23 cellular contexts compared by ENCODE assay signal in genomic region chr12:46579474-46579873, GRCh38.
"Had no signal": no experiment of that assay in that cellular context is flagged by ENCODE, and none has a peak within 500 bp of the region (broad histone marks: within the 10 kb centered on the region; RNA-seq: fewer than 3 reads in every experiment).

No MANE protein-coding gene starts in this region.

- H3K4me1 ChIP-seq: foreskin keratinocyte had no signal

- H3K4me3 Mint-ChIP-seq: activated B cell treated with CpG ODN at 0.5 μM for 24 hours; activated CD8-positive, alpha-beta T cell treated with anti-CD3 and anti-CD28 coated beads for 36 hours; activated naive CD4-positive, alpha-beta T cell treated with anti-CD3 and anti-CD28 coated beads for 36 hours; activated T-cell treated with anti-CD3 and anti-CD28 coated beads, Interleukin-2, amount 50 U/mL, for 4 hours; brain; dendritic cell treated with granulocyte-macrophage colony-stimulating factor and Interleukin-4, amounts not matched to agents 40 ng/mL and 50 ng/mL, for 4 days; nephron progenitor cell; stimulated activated naive B cell treated with anti-CD40 and anti-IgM and Interleukin-4, amounts not matched to agents 10 μg/mL and 1 μg/mL and 100 μg/mL, for 72 hours; T-helper 2 cell treated with Interferon-gamma antibody and Interleukin-4, amounts not matched to agents 5 μg/mL and 100 μg/mL, for 36 hours had no signal

- H3K4me3 ChIP-seq: lung had no signal

- H3K27ac Mint-ChIP-seq: activated B cell treated with CpG ODN at 0.5 μM for 24 hours; activated CD8-positive, alpha-beta T cell treated with anti-CD3 and anti-CD28 coated beads for 36 hours; activated naive CD4-positive, alpha-beta T cell treated with anti-CD3 and anti-CD28 coated beads for 36 hours; brain; dendritic cell treated with granulocyte-macrophage colony-stimulating factor and Interleukin-4, amounts not matched to agents 40 ng/mL and 50 ng/mL, for 4 days; progenitor cell of endocrine pancreas; stimulated activated naive B cell treated with anti-CD40 and anti-IgM and Interleukin-4, amounts not matched to agents 10 μg/mL and 1 μg/mL and 100 μg/mL, for 72 hours; T-helper 2 cell treated with Interferon-gamma antibody and Interleukin-4, amounts not matched to agents 5 μg/mL and 100 μg/mL, for 36 hours had no signal

- H3K27me3 Mint-ChIP-seq: activated B cell treated with CpG ODN at 0.5 μM for 24 hours; activated CD8-positive, alpha-beta T cell treated with anti-CD3 and anti-CD28 coated beads for 36 hours; brain; dendritic cell treated with granulocyte-macrophage colony-stimulating factor and Interleukin-4, amounts not matched to agents 40 ng/mL and 50 ng/mL, for 4 days; progenitor cell of endocrine pancreas; stimulated activated naive B cell treated with anti-CD40 and anti-IgM and Interleukin-4, amounts not matched to agents 10 μg/mL and 1 μg/mL and 100 μg/mL, for 72 hours had no signal

- H3K27me3 ChIP-seq: foreskin keratinocyte had no signal

- H3K27ac ChIP-seq: foreskin keratinocyte had no signal

- DNase-seq: activated B cell treated with CpG ODN at 0.5 μM for 24 hours; activated CD4-positive, alpha-beta T cell treated with anti-CD3 and anti-CD28 coated beads for 48 hours; activated CD8-positive, alpha-beta T cell treated with anti-CD3 and anti-CD28 coated beads for 36 hours; activated naive CD4-positive, alpha-beta T cell treated with anti-CD3 and anti-CD28 coated beads for 36 hours; activated T-cell treated with anti-CD3 and anti-CD28 coated beads, Interleukin-2, amount 50 U/mL, for 4 hours; anterior cingulate cortex; cerebellar nuclear complex; effector memory CD4-positive, alpha-beta T cell; foreskin keratinocyte; glutamatergic neuron; hippocampal formation; islet precursor cell; midbrain; nephron progenitor cell; occipital lobe; stimulated activated naive B cell treated with anti-CD40 and anti-IgM and Interleukin-4, amounts not matched to agents 10 μg/mL and 1 μg/mL and 100 μg/mL, for 72 hours had no signal

- H3K4me1 Mint-ChIP-seq: brain, nephron progenitor cell had no signal

- ATAC-seq: activated CD8-positive, alpha-beta T cell treated with anti-CD3 and anti-CD28 coated beads for 36 hours; activated T-cell treated with anti-CD3 and anti-CD28 coated beads, Interleukin-2, amount 50 U/mL, for 4 hours; foreskin keratinocyte; stimulated activated naive B cell treated with anti-CD40 and anti-IgM and Interleukin-4, amounts not matched to agents 10 μg/mL and 1 μg/mL and 100 μg/mL, for 72 hours had no signal

- H3K36me3 Mint-ChIP-seq: brain had no signal

- FAIRE-seq: endothelial cell of umbilical vein, TTC549 had no signal
